ENCODE assay signal across 1 cellular context in genomic region chr5:29042152-29042551, GRCh38.
A peak's percentile ranks its signal among the peaks of the same experiment; 100 is the strongest.
TF ChIP-seq lines count a peak whose summit lies in the region.

No MANE protein-coding gene starts in this region.

TF ChIP-seq in GM23338, 12 proteins besides CTCF, POLR2A, EP300 and RAD21:
- TF ChIP-seq ZNF462 (CRISPR knock-in tag; IDR thresholded peaks at IDR 0.05) (0 out of 2 replicates have a peak, but pooled peaks have one; percentile 49), ETS1 (IDR thresholded peaks at IDR 0.05) (no peak), EZH2 (IDR thresholded peaks at IDR 0.05; ENCODE audit: low read depth, unreplicated experiment) (no peak)
